Comparison of ENCODE assay signal across 1 cellular context in genomic region chr7:48041665-48041995, GRCh38.
TF ChIP-seq lines count a peak whose summit lies in the region.

No MANE protein-coding gene starts in this region.

TF ChIP-seq in GM23338, 12 proteins besides CTCF, POLR2A, EP300 and RAD21 (continued from another document):
- TF ChIP-seq ETS1 (IDR thresholded peaks at IDR 0.05) = no peak
